8 cellular contexts compared by ENCODE assay signal in the genomic region with DNA sequence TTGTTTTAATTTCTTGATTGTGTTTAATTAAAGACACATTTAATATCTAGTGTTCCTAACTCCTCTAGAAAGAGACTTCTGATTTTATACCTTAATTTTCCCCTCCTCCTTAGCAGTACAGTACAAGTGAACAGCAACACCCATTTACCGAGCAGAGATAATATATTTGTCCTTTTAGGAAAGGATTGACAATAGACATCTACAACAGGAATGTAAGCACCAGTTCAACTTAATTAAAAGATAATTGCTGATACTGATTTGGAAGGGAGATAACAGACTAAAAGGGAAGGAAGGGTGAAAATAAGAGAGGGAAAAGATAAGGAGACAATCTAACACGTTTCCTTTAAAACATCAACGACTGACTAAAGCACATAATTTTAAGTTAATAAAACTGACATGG.
DNase-seq lines count a peak whose midpoint lies in the region; ATAC-seq and TF ChIP-seq lines count a peak whose summit lies in the region.

No MANE protein-coding gene starts in this region.

- H3K27ac ChIP-seq in adrenal gland (peak overlapping the region in 4 of 5 donors; percentile 18 to 81 (median 62)), thymus (ENCODE audit: low read depth) (no peak overlapping the region)

- intact Hi-C loops in adrenal gland (cut with DNase I), result no loop called here
- intact Hi-C loops in left colon (cut with DNase I, micrococcal nuclease), result no loop called here

- H3K27me3 ChIP-seq in adrenal gland (no peaks in the 10 kb centered on the region), thymus (ENCODE audit: control insufficient read depth, insufficient read depth) (no peaks in the 10 kb centered on the region)

- H3K36me3 ChIP-seq in adrenal gland (replicated peaks in 1 of 2) (no peaks in the 10 kb centered on the region), thymus (ENCODE audit: control insufficient read depth, insufficient read depth) (no peaks in the 10 kb centered on the region)

- H3K4me3 ChIP-seq in adrenal gland (peak overlapping the region in 2 of 4 donors; percentile 18 to 40), thymus (ENCODE audit: low read length) (peak overlapping the region; percentile 79)

- WGBS in adrenal gland, 4 donors, result 0 to 1% (median 0%) methylated on average over 3 of the region's 3 CpGs
- WGBS in thymus, result under 1% methylated on average over 3 of the region's 3 CpGs

- H3K9me3 ChIP-seq in adrenal gland (replicated peaks in 1 of 3) (no peaks in the 10 kb centered on the region), thymus (ENCODE audit: control insufficient read depth) (no peaks in the 10 kb centered on the region)

- ATAC-seq in HG03439 (IDR thresholded peaks at IDR 0.05; ENCODE audit: unreplicated experiment), result peak; percentile 31
- ATAC-seq in left colon, result peak; percentile 48

- peak; percentile 22 for DNase-seq in NCI-H510A treated with DMSO at 0.1 percent for 48 hours (lab: John Stamatoyannopoulos, UW)
- DNase-seq in NCI-H510A (lab: John Stamatoyannopoulos, UW), result no peak
- DNase-seq in adrenal gland, result no peak
- no peak for DNase-seq in left colon
- no peak for DNase-seq in RKO (ENCODE audit: low spot score)
- no peak for DNase-seq in NCI-H2227 treated with DMSO at 0.1 percent for 48 hours (lab: John Stamatoyannopoulos, UW)

- no peak for TF ChIP-seq POLR2A in adrenal gland (IDR thresholded peaks at IDR 0.05)

- no peak for TF ChIP-seq CTCF in adrenal gland (IDR thresholded peaks at IDR 0.05)

- H3K4me1 ChIP-seq in adrenal gland (replicated peaks in 1 of 2), result peaks cover 14 to 34% of the 10 kb centered on the region in 2 donors
- peaks cover 7% of the 10 kb centered on the region for H3K4me1 ChIP-seq in thymus (ENCODE audit: control insufficient read depth, insufficient read depth, low read length)
